In genomic region chr1:236144446-236145150, GRCh38 we compare ENCODE assay signal across 12 cellular contexts. TPM values are rescaled to one million over a fixed set of nuclear protein-coding genes. Genes with fewer than 3 reads are reported as not detected.
DNase-seq lines count a peak whose midpoint lies in the region; ATAC-seq and TF ChIP-seq lines count a peak whose summit lies in the region.
"Had no signal": no experiment of that assay in that cellular context is flagged by ENCODE, and none has a peak within 500 bp of the region (broad histone marks: within the 10 kb centered on the region; RNA-seq: fewer than 3 reads in every experiment).

No MANE protein-coding gene starts in this region.

- peaks cover 6% of the 10 kb centered on the region for H3K27me3 Mint-ChIP-seq in CD8-positive, alpha-beta T cell (ENCODE audit: low read depth)
- peaks cover 6% of the 10 kb centered on the region for H3K27me3 Mint-ChIP-seq in activated naive CD8-positive, alpha-beta T cell
- peaks cover 26% of the 10 kb centered on the region for H3K27me3 Mint-ChIP-seq in mesothelial cell of epicardium (ENCODE audit: low read depth)

- H3K9me3 ChIP-seq in CD8-positive, alpha-beta T cell (ENCODE audit: low read length): no peaks in the 10 kb centered on the region

- TF ChIP-seq CTCF in CD8-positive, alpha-beta T cell (IDR thresholded peaks at IDR 0.05): no peak
- TF ChIP-seq CTCF in mesothelial cell of epicardium (IDR thresholded peaks at IDR 0.05; ENCODE audit: unreplicated experiment): no peak

- ATAC-seq in CD8-positive, alpha-beta T cell: no peak
- ATAC-seq in GM21717 (IDR thresholded peaks at IDR 0.05; ENCODE audit: unreplicated experiment) (peak; percentile 33), GM18868 (IDR thresholded peaks at IDR 0.05; ENCODE audit: unreplicated experiment) (no peak), GM21528 (IDR thresholded peaks at IDR 0.05; ENCODE audit: low FRiP score, unreplicated experiment) (no peak)

- H3K27ac ChIP-seq in CD8-positive, alpha-beta T cell (ENCODE audit: low read depth, low read length): no peak overlapping the region
- H3K27ac ChIP-seq: HL-60 had no signal

- peaks cover 27% of the 10 kb centered on the region for H3K4me1 ChIP-seq in CD8-positive, alpha-beta T cell (ENCODE audit: insufficient read depth, low read length)

- POLR2A ChIA-PET in CD8-positive, alpha-beta T cell (lab: Charles Lee): interaction anchor here (1.0 kb wide), 1 partner anchor 137 kb away, joined by 3 read pairs; the partner anchor contains the start of gene ERO1B

- no peaks in the 10 kb centered on the region for H3K36me3 ChIP-seq in CD8-positive, alpha-beta T cell (ENCODE audit: insufficient read depth, low read length)

- intact Hi-C loops in CD8-positive, alpha-beta T cell (cut with DNase I, micrococcal nuclease): loop anchor here (5.0 to 10.0 kb wide), 3 partner anchors 138 to 1670 kb away; partner anchors contain the start of genes ERO1B (in 1 of the 2), GNG4 (in 1 of the 2) and TARBP1 (in 1 of the 2)

- H3K36me3 Mint-ChIP-seq in CD8-positive, alpha-beta T cell: peaks cover 20% of the 10 kb centered on the region
- H3K36me3 Mint-ChIP-seq in activated naive CD8-positive, alpha-beta T cell: no peaks in the 10 kb centered on the region
- H3K36me3 Mint-ChIP-seq in mesothelial cell of epicardium: peaks cover 6% of the 10 kb centered on the region

- DNase-seq in CD8-positive, alpha-beta T cell: no peak
- no peak for DNase-seq in mesothelial cell of epicardium (ENCODE audit: low spot score in 2 of 2, unreplicated experiment in 2 of 2)
- DNase-seq in NOMO-1 treated with DMSO at 0.1 percent for 48 hours (lab: John Stamatoyannopoulos, UW; ENCODE audit: unreplicated experiment): no peak
- DNase-seq in DMS79 (lab: John Stamatoyannopoulos, UW): no peak
- DNase-seq: GDM1; SIG-M5; stimulated activated CD4-positive, alpha-beta T cell treated with anti-CD3 and anti-CD28 coated beads, Interleukin-4, amount 100 ng/mL, for 24 hours had no signal

- CTCF ChIA-PET in CD8-positive, alpha-beta T cell (lab: Charles Lee): no interaction called here

- H3K27ac Mint-ChIP-seq in CD8-positive, alpha-beta T cell: no peak overlapping the region
- H3K27ac Mint-ChIP-seq in activated naive CD8-positive, alpha-beta T cell: no peak overlapping the region
- H3K27ac Mint-ChIP-seq in mesothelial cell of epicardium: no peak overlapping the region

- H3K4me1 Mint-ChIP-seq in CD8-positive, alpha-beta T cell (ENCODE audit: low read depth): peaks cover 50% of the 10 kb centered on the region
- peaks cover 48% of the 10 kb centered on the region for H3K4me1 Mint-ChIP-seq in activated naive CD8-positive, alpha-beta T cell (ENCODE audit: low read depth)
- peaks cover 34% of the 10 kb centered on the region for H3K4me1 Mint-ChIP-seq in mesothelial cell of epicardium

- no peaks in the 10 kb centered on the region for H3K9me3 Mint-ChIP-seq in CD8-positive, alpha-beta T cell
- no peaks in the 10 kb centered on the region for H3K9me3 Mint-ChIP-seq in activated naive CD8-positive, alpha-beta T cell (ENCODE audit: low read depth)
- H3K9me3 Mint-ChIP-seq in mesothelial cell of epicardium: no peaks in the 10 kb centered on the region

- H3K27me3 ChIP-seq in CD8-positive, alpha-beta T cell (ENCODE audit: insufficient read depth, low read length): no peaks in the 10 kb centered on the region

- H3K4me3 Mint-ChIP-seq in CD8-positive, alpha-beta T cell: peak overlapping the region; percentile 96
- peak overlapping the region; percentile 97 for H3K4me3 Mint-ChIP-seq in activated naive CD8-positive, alpha-beta T cell
- peak overlapping the region; percentile 93 for H3K4me3 Mint-ChIP-seq in mesothelial cell of epicardium

- no peak overlapping the region for H3K4me3 ChIP-seq in CD8-positive, alpha-beta T cell (ENCODE audit: low read depth, low read length)

RNA-seq across cellular contexts. Expression of gene GPR137B, which starts 2.3 kb away (rescaled TPM):
- total RNA-seq in CD8-positive, alpha-beta T cell: 10 to 100 TPM; 11.1 to 15.3 TPM
- total RNA-seq in mesothelial cell of epicardium: 22.1 to 25.2 TPM (median 23.1 TPM) in 3 replicates
